8 cellular contexts compared by ENCODE assay signal in the genomic region with DNA sequence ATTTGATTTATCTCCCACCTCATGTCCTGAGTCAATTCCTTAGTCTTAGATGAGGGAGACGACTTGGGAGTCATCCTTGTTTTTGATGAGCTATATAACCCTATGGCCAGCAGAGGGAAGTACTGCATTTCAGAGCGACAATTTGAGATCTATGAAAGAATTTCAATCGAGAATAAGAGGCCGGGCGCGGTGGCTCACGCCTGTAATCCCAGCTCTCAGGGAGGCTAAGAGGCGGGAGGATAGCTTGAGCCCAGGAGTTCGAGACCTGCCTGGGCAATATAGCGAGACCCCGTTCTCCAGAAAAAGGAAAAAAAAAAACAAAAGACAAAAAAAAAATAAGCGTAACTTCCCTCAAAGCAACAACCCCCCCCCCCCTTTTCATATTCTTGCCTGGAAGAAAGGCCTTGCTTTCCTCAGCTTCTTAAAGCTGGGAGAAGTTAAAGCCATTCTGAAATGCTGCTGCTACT. TPM values are rescaled to one million over a fixed set of nuclear protein-coding genes. Genes with fewer than 3 reads are reported as not detected.
DNase-seq lines count a peak whose midpoint lies in the region; TF ChIP-seq lines count a peak whose summit lies in the region.
"Not testable (repeated sequence)": the region's sequence is repeated elsewhere in the genome, so short reads cannot be mapped to it uniquely, and the experiment has no call there.

No MANE protein-coding gene starts in this region.

- peaks cover 12% of the 10 kb centered on the region for H3K4me1 ChIP-seq in suprapubic skin

- TF ChIP-seq EP300 in suprapubic skin (IDR thresholded peaks at IDR 0.05): not testable (repeated sequence)

- H3K27me3 ChIP-seq in suprapubic skin: not testable (repeated sequence)

- H3K9me3 ChIP-seq in suprapubic skin: not testable (repeated sequence)

- not testable (repeated sequence) for H3K9me3 Mint-ChIP-seq in HFFc6

- not testable (repeated sequence) for TF ChIP-seq POLR2A in suprapubic skin (IDR thresholded peaks at IDR 0.05)

- H3K27ac ChIP-seq in suprapubic skin: not testable (repeated sequence)

- not testable (repeated sequence) for H3K4me3 ChIP-seq in suprapubic skin

- 23% methylated on average over 12 of the region's 12 CpGs for WGBS in suprapubic skin

- not testable (repeated sequence) for H3K36me3 ChIP-seq in suprapubic skin

- DNase-seq in DMS153 (lab: John Stamatoyannopoulos, UW) (peak; percentile 75), HFFc6 (peak; percentile 83), NCI-H2081 (lab: John Stamatoyannopoulos, UW) (peak; percentile 86 to 87), SIG-M5 (lab: John Stamatoyannopoulos, UW) (peak; percentile 15), amniotic stem cell (lab: John Stamatoyannopoulos, UW) (peak; percentile 58), globus pallidus (ENCODE audit: low spot score) (peak; percentile 82), mucosa of gallbladder (ENCODE audit: low spot score) (peak; percentile 49)
- not testable (repeated sequence) for DNase-seq in suprapubic skin (ENCODE audit: low spot score in 2 of 2)

- H3K4me1 Mint-ChIP-seq in HFFc6 (ENCODE audit: low read depth): peaks cover 18% of the 10 kb centered on the region

- TF ChIP-seq CTCF in HFFc6 (IDR thresholded peaks at IDR 0.05) (peak; percentile 80), suprapubic skin (IDR thresholded peaks at IDR 0.05) (peak; percentile 44 to 60)

- H3K27ac Mint-ChIP-seq in HFFc6: not testable (repeated sequence)

- peak overlapping the region; percentile 30; the same call in 1 of the 2 replicates for H3K4me3 Mint-ChIP-seq in HFFc6

- not testable (repeated sequence) for H3K27me3 Mint-ChIP-seq in HFFc6 (ENCODE audit: insufficient read depth)

- H3K36me3 Mint-ChIP-seq in HFFc6 (ENCODE audit: low read depth): not testable (repeated sequence)

RNA-seq across cellular contexts. Expression of gene EPCAM, which starts 33.9 kb away (rescaled TPM):
- total RNA-seq in HFFc6 (2021; fragmentation: NEBNext Ultra II Directional; extraction: Animal tissue kit (Norgen Biotek cat#: 25700)): under 1 TPM; 0.21 to 0.74 (median 0.39) TPM
- total RNA-seq in mucosa of gallbladder (266 TPM), suprapubic skin (10 to 100 TPM in 2 of 4 donors, 1 to 10 TPM in 2; 2.5 to 23.3 (median 12.5) TPM)

Comparison
In these comparisons a context has a peak if more than half of its experiments do, and no peak if none do; other contexts are left out.
1. RNA of gene EPCAM, which starts 33.9 kb away (total RNA-seq): 266 TPM in mucosa of gallbladder (single experiment); 2.5 to 23.3 TPM in suprapubic skin and 0.21 to 0.74 TPM in HFFc6; every median in the first group is over 10 times any median in the second.